Comparison of ENCODE assay signal across 11 cellular contexts in genomic region chr2:108288534-108289106, GRCh38. TPM values are rescaled to one million over a fixed set of nuclear protein-coding genes. Genes with fewer than 3 reads are reported as not detected.
DNase-seq lines count a peak whose midpoint lies in the region; ATAC-seq and TF ChIP-seq lines count a peak whose summit lies in the region.
"Had no signal": no experiment of that assay in that cellular context is flagged by ENCODE, and none has a peak within 500 bp of the region (broad histone marks: within the 10 kb centered on the region; RNA-seq: fewer than 3 reads in every experiment).

Gene SULT1C2 (plus strand): TSS chr2:108288895. CDS start chr2:108293668, 4,773 bp downstream.

- H3K27me3 ChIP-seq in smooth muscle cell (ENCODE audit: low read depth) = no peaks in the 10 kb centered on the region

- H3K4me3 ChIP-seq in smooth muscle cell = peak within 1 kb of the TSS; percentile 7

- WGBS in smooth muscle cell (ENCODE audit: low lambda C conversion rate) = 27% methylated on average over 7 of the region's 7 CpGs

- no peaks in the 10 kb centered on the region for H3K36me3 ChIP-seq in smooth muscle cell (ENCODE audit: low read depth)

- H4K20me1 ChIP-seq in smooth muscle cell (ENCODE audit: low read depth) = no peaks in the 10 kb centered on the region

- H3K9me3 ChIP-seq in smooth muscle cell (replicated peaks; ENCODE audit: low read depth) = no peaks in the 10 kb centered on the region

- H3K4me1 ChIP-seq in smooth muscle cell (ENCODE audit: low read depth) = no peaks in the 10 kb centered on the region

- no peaks in the 10 kb centered on the region for H3K79me2 ChIP-seq in smooth muscle cell (ENCODE audit: low read depth)

- TF ChIP-seq CTCF in smooth muscle cell (IDR thresholded peaks at IDR 0.05; ENCODE audit: borderline replicate concordance, insufficient read depth, poor library complexity, severe bottlenecking) = no peak

- in situ Hi-C loops in SK-MEL-5 (cut with HindIII; ENCODE audit: low pct_unique_long_range_greater_than_20kb, low sequenced_read_pairs) = no loop called here

- no peak within 1 kb of the TSS for H3K9ac ChIP-seq in smooth muscle cell (ENCODE audit: low read depth)

- no peaks in the 10 kb centered on the region for H3F3A ChIP-seq in smooth muscle cell (ENCODE audit: low read depth)

- DNase-seq in DMS153 (lab: John Stamatoyannopoulos, UW) (peak; percentile 2), DMS153 treated with DMSO at 0.1 percent for 48 hours (lab: John Stamatoyannopoulos, UW; ENCODE audit: unreplicated experiment) (no peak), SK-MEL-5 (ENCODE audit: low read depth, low spot score) (peak; percentile 77), iPS-NIHi11 (ENCODE audit: low spot score) (peak; percentile 69), smooth muscle cell (lab: John Stamatoyannopoulos, UW; ENCODE audit: unreplicated experiment) (no peak)
- DNase-seq: 8988T, amniotic stem cell had no signal

- no peak within 1 kb of the TSS for H3K4me2 ChIP-seq in smooth muscle cell

- no peak within 1 kb of the TSS for H3K27ac ChIP-seq in smooth muscle cell (ENCODE audit: low read depth)
- H3K27ac ChIP-seq: VCaP had no signal

- no peak within 1 kb of the TSS for H2AFZ ChIP-seq in smooth muscle cell (ENCODE audit: low read depth)

- ATAC-seq in GM21737 (IDR thresholded peaks at IDR 0.05; ENCODE audit: unreplicated experiment) = no peak
- no peak for ATAC-seq in HG03039 (IDR thresholded peaks at IDR 0.05; ENCODE audit: unreplicated experiment)
- ATAC-seq in HG02571 (IDR thresholded peaks at IDR 0.05; ENCODE audit: unreplicated experiment) = no peak

RNA-seq across cellular contexts. Expression of gene SULT1C2, which starts in this region (rescaled TPM):
- total RNA-seq in SK-MEL-5 (2014; rRNA removed; shearing (Covaris generic)) = 5.0 and 10.7 TPM in 2 replicates
- 2.3 and 2.9 TPM in 2 replicates for polyA plus RNA-seq in SK-MEL-5 (2015; cell fraction: cytosol; rRNA removed)
- polyA plus RNA-seq in SK-MEL-5 (2015; cell fraction: nucleus; rRNA removed) = 69.7 and 80.7 TPM in 2 replicates
- total RNA-seq in smooth muscle cell = not detected in 2 replicates
- not detected in 2 replicates for polyA plus RNA-seq in smooth muscle cell

Comparison
In these comparisons a context has a peak if more than half of its experiments do, and no peak if none do; other contexts are left out.
1. DNase-seq: peak in DMS153 (single experiment), SK-MEL-5 (single experiment) and iPS-NIHi11 (single experiment); none in DMS153 treated with DMSO at 0.1 percent for 48 hours (single experiment) and smooth muscle cell (single experiment).